In the genomic region with DNA sequence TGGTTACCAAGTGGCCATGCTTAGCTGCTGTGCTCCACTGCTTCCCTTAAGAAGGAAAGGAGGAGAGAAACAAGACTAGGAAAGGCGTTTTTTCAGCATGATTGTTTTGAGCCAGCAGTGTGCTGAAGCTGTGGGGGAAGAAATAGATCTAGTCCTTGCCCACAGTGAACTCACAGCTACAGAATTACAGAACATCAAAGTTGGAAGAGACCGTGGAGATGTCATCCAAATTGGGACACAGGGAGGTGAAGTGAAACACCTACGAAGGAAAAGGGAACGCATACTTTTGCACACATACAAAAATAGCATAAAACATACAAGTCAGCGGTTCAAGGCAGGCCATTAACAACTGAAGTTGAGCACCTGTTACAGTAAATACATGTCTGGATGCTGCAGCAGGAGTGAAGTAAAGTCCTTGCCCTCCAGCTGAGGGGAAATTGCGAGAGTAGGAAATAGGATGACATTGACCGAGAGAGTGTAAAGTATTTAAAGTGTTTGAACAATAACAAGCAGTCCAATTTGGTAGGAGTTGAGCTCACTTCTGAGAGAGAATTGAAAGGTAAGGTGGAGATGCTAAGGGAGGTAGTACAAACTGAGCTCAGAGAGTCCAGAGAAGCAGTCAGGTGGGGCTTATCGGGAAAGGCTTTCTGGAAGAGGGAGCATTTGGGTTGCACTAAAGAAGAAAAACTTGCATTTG, we compare ENCODE assay signal across 25 cellular contexts. TPM values are rescaled to one million over a fixed set of nuclear protein-coding genes. Genes with fewer than 3 reads are reported as not detected.
"Had no signal": no experiment of that assay in that cellular context is flagged by ENCODE, and none has a peak within 500 bp of the region (broad histone marks: within the 10 kb centered on the region; RNA-seq: fewer than 3 reads in every experiment).

No MANE protein-coding gene starts in this region.

- H3K27me3 ChIP-seq: esophagus squamous epithelium, sigmoid colon, testis, tibial artery had no signal

- H3K9me3 ChIP-seq: esophagus squamous epithelium, prostate gland, sigmoid colon, testis, tibial artery had no signal

- H3K27ac ChIP-seq: coronary artery, esophagus squamous epithelium, prostate gland, testis, tibial artery had no signal

- H3K27ac Mint-ChIP-seq: effector memory CD8-positive, alpha-beta T cell; immature natural killer cell; naive thymus-derived CD8-positive, alpha-beta T cell; nephron progenitor cell; stimulated activated effector memory CD8-positive, alpha-beta T cell treated with anti-CD3 and anti-CD28 coated beads, Interleukin-12 subunit alpha, Interleukin-12 subunit beta, amount 100 ng/mL, for 72 hours; type B pancreatic cell had no signal

- ATAC-seq: effector memory CD8-positive, alpha-beta T cell; naive thymus-derived CD8-positive, alpha-beta T cell; right cardiac atrium; stimulated activated effector memory CD8-positive, alpha-beta T cell treated with anti-CD3 and anti-CD28 coated beads, Interleukin-12 subunit alpha, Interleukin-12 subunit beta, amount 100 ng/mL, for 72 hours; stimulated activated naive CD8-positive, alpha-beta T cell treated with anti-CD3 and anti-CD28 coated beads, Interleukin-15, Interleukin-2, amounts not matched to agents 100 U/mL and 50 U/mL, for 24 hours had no signal

- H3K36me3 Mint-ChIP-seq: immature natural killer cell; naive thymus-derived CD8-positive, alpha-beta T cell; stimulated activated effector memory CD8-positive, alpha-beta T cell treated with anti-CD3 and anti-CD28 coated beads, Interleukin-12 subunit alpha, Interleukin-12 subunit beta, amount 100 ng/mL, for 72 hours had no signal

- H3K4me3 Mint-ChIP-seq: effector memory CD8-positive, alpha-beta T cell; immature natural killer cell; naive thymus-derived CD8-positive, alpha-beta T cell; nephron progenitor cell; stimulated activated effector memory CD8-positive, alpha-beta T cell treated with anti-CD3 and anti-CD28 coated beads, Interleukin-12 subunit alpha, Interleukin-12 subunit beta, amount 100 ng/mL, for 72 hours; type B pancreatic cell had no signal

- H3K4me3 ChIP-seq: coronary artery, esophagus squamous epithelium, prostate gland, sigmoid colon, testis, tibial artery had no signal

- H3K9me3 Mint-ChIP-seq: effector memory CD8-positive, alpha-beta T cell; naive thymus-derived CD8-positive, alpha-beta T cell; nephron progenitor cell; stimulated activated effector memory CD8-positive, alpha-beta T cell treated with anti-CD3 and anti-CD28 coated beads, Interleukin-12 subunit alpha, Interleukin-12 subunit beta, amount 100 ng/mL, for 72 hours; type B pancreatic cell had no signal

- FAIRE-seq: endometrium, urothelium cell line had no signal

- H3K36me3 ChIP-seq: esophagus squamous epithelium, prostate gland, sigmoid colon had no signal

- H3K4me1 ChIP-seq: prostate gland had no signal

- H3K4me1 Mint-ChIP-seq: immature natural killer cell; naive thymus-derived CD8-positive, alpha-beta T cell; stimulated activated effector memory CD8-positive, alpha-beta T cell treated with anti-CD3 and anti-CD28 coated beads, Interleukin-12 subunit alpha, Interleukin-12 subunit beta, amount 100 ng/mL, for 72 hours had no signal

- H3K27me3 Mint-ChIP-seq: type B pancreatic cell had no signal

- DNase-seq: dermis blood vessel endothelial cell; effector memory CD8-positive, alpha-beta T cell; erythroblast; esophagus squamous epithelium; foreskin melanocyte; glutamatergic neuron; immature natural killer cell; islet precursor cell; mammary epithelial cell; naive thymus-derived CD8-positive, alpha-beta T cell; nephron progenitor cell; right cardiac atrium; sigmoid colon; stimulated activated CD4-positive, alpha-beta T cell treated with anti-CD3 and anti-CD28 coated beads, Interleukin-2, amount 100 ng/mL, for 24 hours; stimulated activated CD4-positive, alpha-beta T cell treated with anti-CD3 and anti-CD28 coated beads, Interleukin-4, amount 100 ng/mL, for 24 hours; stimulated activated naive CD8-positive, alpha-beta T cell treated with anti-CD3 and anti-CD28 coated beads, Interleukin-15, Interleukin-2, amounts not matched to agents 100 U/mL and 50 U/mL, for 24 hours; substantia nigra; testis; tibial artery had no signal

RNA-seq across cellular contexts. Expression of gene KIRREL1, which starts 55.1 kb away (rescaled TPM):
- total RNA-seq: naive thymus-derived CD8-positive, alpha-beta T cell had no signal
- polyA plus RNA-seq: immature natural killer cell; naive thymus-derived CD8-positive, alpha-beta T cell had no signal
